ENCODE assay signal across 11 cellular contexts in the genomic region with DNA sequence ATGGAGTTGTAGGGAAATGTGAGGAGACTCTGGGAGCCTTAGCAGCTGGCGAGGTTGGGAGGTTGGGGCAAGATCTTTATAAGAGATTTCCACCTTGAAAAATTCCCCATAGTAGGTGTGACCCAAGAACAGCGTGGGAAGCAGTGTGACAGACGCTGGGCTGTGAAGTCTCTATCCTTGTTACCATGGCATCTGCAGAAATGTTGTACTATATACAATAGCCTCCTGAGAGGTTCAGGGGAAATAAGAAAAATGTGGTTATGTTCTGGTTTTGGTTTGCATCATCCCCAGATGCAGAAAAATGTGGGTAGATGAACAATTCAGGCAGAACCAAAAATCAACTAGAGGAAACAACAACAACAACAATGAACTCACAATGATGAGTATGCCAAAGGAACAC.
A peak's percentile ranks its signal among the peaks of the same experiment; 100 is the strongest.
DNase-seq lines count a peak whose midpoint lies in the region; ATAC-seq and TF ChIP-seq lines count a peak whose summit lies in the region.
"Had no signal": no experiment of that assay in that cellular context is flagged by ENCODE, and none has a peak within 500 bp of the region (broad histone marks: within the 10 kb centered on the region; RNA-seq: fewer than 3 reads in every experiment).

No MANE protein-coding gene starts in this region.

- H3K4me1 Mint-ChIP-seq in endodermal cell: no peaks in the 10 kb centered on the region

- no peak overlapping the region for H3K27ac Mint-ChIP-seq in endodermal cell
- H3K27ac Mint-ChIP-seq: stimulated activated naive CD8-positive, alpha-beta T cell treated with anti-CD3 and anti-CD28 coated beads, Interleukin-15, Interleukin-2, amounts not matched to agents 100 ng/mL and 50 ng/mL, for 24 hours had no signal

- no peak for TF ChIP-seq EP300 in suprapubic skin (IDR thresholded peaks at IDR 0.05)

- peaks cover 4% of the 10 kb centered on the region for H3K9me3 ChIP-seq in suprapubic skin
- no peaks in the 10 kb centered on the region for H3K9me3 ChIP-seq in endodermal cell (ENCODE audit: control insufficient read depth, low read length)
- H3K9me3 ChIP-seq: lower lobe of right lung had no signal

- H3K27ac ChIP-seq in suprapubic skin (no peak overlapping the region), endodermal cell (ENCODE audit: low read depth, low read length) (no peak overlapping the region)
- H3K27ac ChIP-seq: lower lobe of right lung, RWPE1 had no signal

- DNase-seq in GM06990 (ENCODE audit: extremely low read depth, insufficient read length) (peak; percentile 71), suprapubic skin (ENCODE audit: low spot score in 2 of 2) (no peak), CD1c-positive myeloid dendritic cell (ENCODE audit: extremely low spot score) (no peak), endodermal cell (no peak)
- DNase-seq in activated naive CD4-positive, alpha-beta T cell treated with anti-CD3 and anti-CD28 coated beads, Interleukin-2, amount 50 U/mL, for 16 hours: no peak
- DNase-seq: lower lobe of right lung had no signal

- no peaks in the 10 kb centered on the region for H3K36me3 Mint-ChIP-seq in endodermal cell (ENCODE audit: low read depth)

- H3K4me1 ChIP-seq in suprapubic skin (no peaks in the 10 kb centered on the region), endodermal cell (ENCODE audit: control insufficient read depth, insufficient read depth, low read length) (no peaks in the 10 kb centered on the region)
- H3K4me1 ChIP-seq: lower lobe of right lung had no signal

- no peak for TF ChIP-seq POLR2A in suprapubic skin (IDR thresholded peaks at IDR 0.05)

- ATAC-seq in GM19025 (IDR thresholded peaks at IDR 0.05; ENCODE audit: low read depth, unreplicated experiment) (peak; percentile 73), GM21717 (IDR thresholded peaks at IDR 0.05; ENCODE audit: unreplicated experiment) (peak; percentile 78), HG03097 (IDR thresholded peaks at IDR 0.05; ENCODE audit: low FRiP score, unreplicated experiment) (peak; percentile 90)
- ATAC-seq: lower lobe of right lung had no signal

- H3K9me3 Mint-ChIP-seq in endodermal cell: peaks cover 3% of the 10 kb centered on the region

- H3K27me3 ChIP-seq in GM06990 (replicated peaks; ENCODE audit: control insufficient read depth, insufficient read depth, low read length) (no peaks in the 10 kb centered on the region), suprapubic skin (no peaks in the 10 kb centered on the region), endodermal cell (ENCODE audit: control insufficient read depth, insufficient read depth, low read length, poor library complexity, severe bottlenecking) (no peaks in the 10 kb centered on the region)

- 49% methylated on average over 3 of the region's 3 CpGs for WGBS in suprapubic skin
- WGBS in endodermal cell (ENCODE audit: insufficient coverage in 1 of 2, insufficient read length in 1 of 2), 2 experiments: 80% methylated on average over 3 of the region's 3 CpGs; no CpG with 5 or more reads in 1 of the 2 experiments

- H3K4me3 Mint-ChIP-seq in endodermal cell: no peak overlapping the region
- H3K4me3 Mint-ChIP-seq: stimulated activated naive CD8-positive, alpha-beta T cell treated with anti-CD3 and anti-CD28 coated beads, Interleukin-15, Interleukin-2, amounts not matched to agents 100 ng/mL and 50 ng/mL, for 24 hours had no signal

- no peak overlapping the region for H3K9ac ChIP-seq in endodermal cell (ENCODE audit: extremely low read depth, low read length, poor library complexity, severe bottlenecking)

- H3K36me3 ChIP-seq in GM06990 (ENCODE audit: control insufficient read depth, insufficient read depth, low read length) (no peaks in the 10 kb centered on the region), suprapubic skin (no peaks in the 10 kb centered on the region), endodermal cell (ENCODE audit: control insufficient read depth, insufficient read depth, low read length) (no peaks in the 10 kb centered on the region)
- H3K36me3 ChIP-seq: lower lobe of right lung had no signal

- no peaks in the 10 kb centered on the region for H3K27me3 Mint-ChIP-seq in endodermal cell (ENCODE audit: insufficient read depth)
- H3K27me3 Mint-ChIP-seq: stimulated activated naive CD8-positive, alpha-beta T cell treated with anti-CD3 and anti-CD28 coated beads, Interleukin-15, Interleukin-2, amounts not matched to agents 100 ng/mL and 50 ng/mL, for 24 hours had no signal

- TF ChIP-seq CTCF in GM06990 (IDR thresholded peaks at IDR 0.05; ENCODE audit: insufficient read depth, low read length, poor library complexity, severe bottlenecking): no peak
- TF ChIP-seq CTCF in suprapubic skin (IDR thresholded peaks at IDR 0.05): no peak
- TF ChIP-seq CTCF in endodermal cell (conservative IDR thresholded peaks at IDR 0.05): no peak

- H3K4me3 ChIP-seq in GM06990 (replicated peaks; ENCODE audit: low read depth, low read length) (no peak overlapping the region), suprapubic skin (no peak overlapping the region), endodermal cell (ENCODE audit: low read length) (no peak overlapping the region)
- H3K4me3 ChIP-seq: lower lobe of right lung had no signal
